In genomic region chr19:50723069-50723468, GRCh38 we compare ENCODE assay signal across 8 cellular contexts. TPM values are rescaled to one million over a fixed set of nuclear protein-coding genes. Genes with fewer than 3 reads are reported as not detected.
A peak's percentile ranks its signal among the peaks of the same experiment; 100 is the strongest.
DNase-seq lines count a peak whose midpoint lies in the region; ATAC-seq and TF ChIP-seq lines count a peak whose summit lies in the region.

Gene CLEC11A (plus strand): TSS chr19:50723364. CDS start chr19:50723526, 162 bp downstream.

- no peak within 1 kb of the TSS for H3K4me3 ChIP-seq in naive thymus-derived CD4-positive, alpha-beta T cell (ENCODE audit: low read length)

- H3K4me1 Mint-ChIP-seq in Calu3 (ENCODE audit: low read depth, unreplicated experiment) = no peaks in the 10 kb centered on the region
- peaks cover 0 to 33% (median 20%) of the 10 kb centered on the region in 7 donors for H3K4me1 Mint-ChIP-seq in naive thymus-derived CD4-positive, alpha-beta T cell

- ATAC-seq in naive thymus-derived CD4-positive, alpha-beta T cell = no peak
- no peak for ATAC-seq in GM21367 (IDR thresholded peaks at IDR 0.05; ENCODE audit: unreplicated experiment)

- TF ChIP-seq CTCF in Calu3 (IDR thresholded peaks at IDR 0.05; ENCODE audit: unreplicated experiment) = no peak

- no peaks in the 10 kb centered on the region for H3K9me3 Mint-ChIP-seq in Calu3 (ENCODE audit: low read depth, unreplicated experiment)
- peaks cover 0 to 7% (median 2%) of the 10 kb centered on the region in 11 donors for H3K9me3 Mint-ChIP-seq in naive thymus-derived CD4-positive, alpha-beta T cell

- H3K36me3 ChIP-seq in naive thymus-derived CD4-positive, alpha-beta T cell (ENCODE audit: control insufficient read depth in 2 of 3, insufficient read depth in 3 of 3, low read length in 3 of 3) = no peaks in the 10 kb centered on the region

- CTCF ChIA-PET in Calu3 (lab: Charles Lee) = no interaction called here
- CTCF ChIA-PET in naive thymus-derived CD4-positive, alpha-beta T cell (lab: Charles Lee) = no interaction called here

- no peaks in the 10 kb centered on the region for H3K9me3 ChIP-seq in naive thymus-derived CD4-positive, alpha-beta T cell (ENCODE audit: control insufficient read depth in 2 of 3, low read length in 3 of 3)

- in situ Hi-C loops in endometrial microvascular endothelial cells (cut with HindIII; ENCODE audit: inconsistent ontology term, low pct_unique_long_range_greater_than_20kb, low sequenced_read_pairs) = no loop called here

- peaks cover 44% of the 10 kb centered on the region for H3K36me3 Mint-ChIP-seq in Calu3 (ENCODE audit: insufficient read depth, unreplicated experiment)
- H3K36me3 Mint-ChIP-seq in naive thymus-derived CD4-positive, alpha-beta T cell = peaks cover 0 to 5% (median 0%) of the 10 kb centered on the region in 5 donors

- peak within 1 kb of the TSS; percentile 94 for H3K4me3 Mint-ChIP-seq in Calu3 (ENCODE audit: low read depth, unreplicated experiment)
- H3K4me3 Mint-ChIP-seq in naive thymus-derived CD4-positive, alpha-beta T cell = peak within 1 kb of the TSS; percentile 60 to 92 (median 80)

- H3K27me3 Mint-ChIP-seq in Calu3 (ENCODE audit: unreplicated experiment) = peaks cover 78% of the 10 kb centered on the region
- H3K27me3 Mint-ChIP-seq in naive thymus-derived CD4-positive, alpha-beta T cell = peaks cover 47 to 67% (median 49%) of the 10 kb centered on the region in 5 donors

- H3K27me3 ChIP-seq in naive thymus-derived CD4-positive, alpha-beta T cell (ENCODE audit: control insufficient read depth in 2 of 2, insufficient read depth in 2 of 2, low read length in 2 of 2) = peaks cover 5 to 12% of the 10 kb centered on the region in 2 donors

- POLR2A ChIA-PET in naive thymus-derived CD4-positive, alpha-beta T cell (lab: Charles Lee) = no interaction called here

- BruUV-seq in Calu3 (replicated peaks; lab: Mats Ljungman, UMichigan) = no TSS peak

- H3K27ac Mint-ChIP-seq in Calu3 (ENCODE audit: unreplicated experiment) = peak within 1 kb of the TSS; percentile 78
- peak within 1 kb of the TSS in 1 of 9 donors; percentile 28 for H3K27ac Mint-ChIP-seq in naive thymus-derived CD4-positive, alpha-beta T cell

- no peak within 1 kb of the TSS for H3K27ac ChIP-seq in naive thymus-derived CD4-positive, alpha-beta T cell (ENCODE audit: low read depth, low read length)

- intact Hi-C loops in Calu3 (cut with micrococcal nuclease; ENCODE audit: unreplicated experiment) = no loop called here
- intact Hi-C loops in naive thymus-derived CD4-positive, alpha-beta T cell (cut with micrococcal nuclease) = loop anchor here (10.0 kb wide), 5 partner anchors 202 to 982 kb away; partner anchors contain the start of genes POLD1 (in 1 of the 2), VRK3 (in 1 of the 2) and ZNF473 (in 1 of the 2)

- peaks cover 5 to 12% of the 10 kb centered on the region in 2 donors for H3K4me1 ChIP-seq in naive thymus-derived CD4-positive, alpha-beta T cell (ENCODE audit: control insufficient read depth in 2 of 2, insufficient read depth in 2 of 2, low read length in 2 of 2)

- DNase-seq in Calu3 = no peak
- no peak for DNase-seq in naive thymus-derived CD4-positive, alpha-beta T cell
- no peak for DNase-seq in kidney tubule cell (ENCODE audit: low spot score)
- no peak for DNase-seq in OCI-M1 (lab: John Stamatoyannopoulos, UW)
- no peak for DNase-seq in activated naive CD4-positive, alpha-beta T cell (lab: John Stamatoyannopoulos, UW)

TF ChIP-seq in PFSK-1, 5 proteins besides CTCF, POLR2A, EP300 and RAD21:
- TF ChIP-seq TAF1 (IDR thresholded peaks at IDR 0.05; ENCODE audit: borderline replicate concordance, insufficient read depth, low read length) (0 out of 2 replicates have a peak, but pooled peaks have one; percentile 18), FOXP2 (optimal IDR thresholded peaks at IDR 0.05; ENCODE audit: borderline replicate concordance, extremely low read depth, extremely low read length, insufficient read depth) (no peak), POLR2AphosphoS5 (IDR thresholded peaks at IDR 0.05; ENCODE audit: low read depth, low read length) (peak; percentile 35; the same call in 1 of the 2 replicates), REST (IDR thresholded peaks at IDR 0.05; ENCODE audit: insufficient read depth in 1 of 2, low read depth in 2 of 2, low read length in 2 of 2) (no peak), SIN3A (IDR thresholded peaks at IDR 0.05; ENCODE audit: borderline replicate concordance, insufficient read depth, low read length) (no peak)

RNA-seq across cellular contexts. Expression of gene CLEC11A, which starts in this region (rescaled TPM):
- 2.3 and 2.4 TPM in 2 replicates for total RNA-seq in Calu3 (2022)
- 92.5 TPM for polyA plus RNA-seq in PFSK-1 (2012; ENCODE audit: insufficient read length, low read depth)
- total RNA-seq in endometrial microvascular endothelial cells (ENCODE audit: inconsistent ontology term) = 40.0 TPM
- 1 to 10 TPM in 4 of 5 experiments, under 1 TPM in 1; 0.36 to 4.6 (median 3.1) TPM for total RNA-seq in naive thymus-derived CD4-positive, alpha-beta T cell
- polyA plus RNA-seq in naive thymus-derived CD4-positive, alpha-beta T cell = 1 to 10 TPM; 2.4 to 6.4 TPM
